Comparison of ENCODE assay signal across 11 cellular contexts in the genomic region with DNA sequence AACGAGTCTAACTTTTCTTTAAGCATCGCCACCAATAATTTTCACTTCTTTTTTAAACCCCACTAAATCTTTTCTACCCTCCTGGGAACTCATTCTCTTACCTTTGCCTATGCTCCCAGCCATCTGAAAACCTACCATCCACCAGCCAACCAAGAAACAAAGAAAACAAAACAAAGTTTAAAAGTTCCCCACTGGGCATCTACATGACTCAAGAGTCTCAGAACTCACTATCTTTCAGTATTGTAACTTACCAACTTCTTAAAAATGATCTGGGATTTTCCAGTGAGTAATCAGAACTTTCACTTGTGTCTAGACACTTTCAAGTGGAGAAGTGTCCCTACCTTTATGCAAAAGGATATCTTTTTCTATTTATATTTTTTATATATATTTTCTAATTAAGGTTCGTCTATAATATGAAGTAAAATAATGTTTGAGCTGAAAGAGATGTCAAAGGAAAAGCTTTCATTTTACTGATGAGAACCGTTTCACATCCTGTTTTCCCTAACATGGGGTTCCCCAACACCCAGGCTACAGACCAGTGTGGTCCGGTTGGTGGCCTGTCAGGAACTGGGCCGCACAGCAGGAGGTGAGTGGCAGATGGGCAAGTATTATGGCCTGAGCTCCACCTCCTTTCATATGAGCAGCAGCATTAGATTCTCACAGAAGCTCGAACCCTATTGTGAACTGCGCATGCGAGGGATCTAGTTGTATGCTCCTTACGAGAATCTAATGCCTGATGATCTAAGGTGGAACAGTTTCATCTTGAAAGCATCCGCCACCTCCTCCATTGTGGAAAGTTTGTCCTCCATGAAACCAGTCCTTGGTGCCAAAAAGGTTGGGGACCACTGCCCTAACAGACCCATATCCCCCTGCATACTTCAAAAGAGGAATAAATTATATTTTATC. TPM values are rescaled to one million over a fixed set of nuclear protein-coding genes. Genes with fewer than 3 reads are reported as not detected.
DNase-seq lines count a peak whose midpoint lies in the region; ATAC-seq, FAIRE-seq and TF ChIP-seq lines count a peak whose summit lies in the region.
"Had no signal": no experiment of that assay in that cellular context is flagged by ENCODE, and none has a peak within 500 bp of the region (broad histone marks: within the 10 kb centered on the region; RNA-seq: fewer than 3 reads in every experiment).

No MANE protein-coding gene starts in this region.

- H3K27me3 Mint-ChIP-seq in activated naive CD4-positive, alpha-beta T cell treated with anti-CD3 and anti-CD28 coated beads for 36 hours (ENCODE audit: low read depth): peaks cover 3% of the 10 kb centered on the region
- no peaks in the 10 kb centered on the region for H3K27me3 Mint-ChIP-seq in activated naive CD4-positive, alpha-beta T cell treated with anti-CD3 and anti-CD28 coated beads, Interleukin-2, amount 10 ng/mL, durations not matched to agents 7 days and 5 days

- H3K4me3 ChIP-seq in brain microvascular endothelial cell (ENCODE audit: low read depth, low read length): no peak overlapping the region
- H3K4me3 ChIP-seq: psoas muscle had no signal

- H3K27ac ChIP-seq in brain microvascular endothelial cell: no peak overlapping the region
- H3K27ac ChIP-seq: psoas muscle had no signal

- ATAC-seq in GM21786 (IDR thresholded peaks at IDR 0.05; ENCODE audit: unreplicated experiment): peak; percentile 93
- ATAC-seq in HG03520 (IDR thresholded peaks at IDR 0.05; ENCODE audit: unreplicated experiment): peak; percentile 90
- peak; percentile 89 for ATAC-seq in stimulated activated naive CD8-positive, alpha-beta T cell treated with anti-CD3 and anti-CD28 coated beads, Interleukin-15, Interleukin-2, amounts not matched to agents 100 U/mL and 50 U/mL, for 24 hours
- ATAC-seq: psoas muscle had no signal

- H3K36me3 ChIP-seq in brain microvascular endothelial cell (replicated peaks): no peaks in the 10 kb centered on the region

- in situ Hi-C loops in brain microvascular endothelial cell (cut with HindIII; ENCODE audit: low pct_ligation_motif_present, low sequenced_read_pairs): no loop called here

- peaks cover 25% of the 10 kb centered on the region for H3K4me1 Mint-ChIP-seq in activated naive CD4-positive, alpha-beta T cell treated with anti-CD3 and anti-CD28 coated beads for 36 hours (ENCODE audit: low read depth)
- peaks cover 10% of the 10 kb centered on the region for H3K4me1 Mint-ChIP-seq in activated naive CD4-positive, alpha-beta T cell treated with anti-CD3 and anti-CD28 coated beads, Interleukin-2, amount 10 ng/mL, durations not matched to agents 7 days and 5 days
- H3K4me1 Mint-ChIP-seq: central memory CD8-positive, alpha-beta T cell had no signal

- intact Hi-C loops in activated naive CD4-positive, alpha-beta T cell treated with anti-CD3 and anti-CD28 coated beads for 36 hours (cut with micrococcal nuclease): loop anchor here (1.0 to 10.0 kb wide), 5 partner anchors 10 to 717 kb away; a partner anchor contains a TSS

- TF ChIP-seq CTCF in brain microvascular endothelial cell (IDR thresholded peaks at IDR 0.05; ENCODE audit: low read depth, low read length, missing control alignments): no peak

- no peak overlapping the region for H3K4me3 Mint-ChIP-seq in activated naive CD4-positive, alpha-beta T cell treated with anti-CD3 and anti-CD28 coated beads for 36 hours
- no peak overlapping the region for H3K4me3 Mint-ChIP-seq in activated naive CD4-positive, alpha-beta T cell treated with anti-CD3 and anti-CD28 coated beads, Interleukin-2, amount 10 ng/mL, durations not matched to agents 7 days and 5 days
- H3K4me3 Mint-ChIP-seq: central memory CD8-positive, alpha-beta T cell; H9 had no signal

- no peaks in the 10 kb centered on the region for H3K36me3 Mint-ChIP-seq in activated naive CD4-positive, alpha-beta T cell treated with anti-CD3 and anti-CD28 coated beads for 36 hours (ENCODE audit: low read depth)
- H3K36me3 Mint-ChIP-seq in activated naive CD4-positive, alpha-beta T cell treated with anti-CD3 and anti-CD28 coated beads, Interleukin-2, amount 10 ng/mL, durations not matched to agents 7 days and 5 days: no peaks in the 10 kb centered on the region

- H3K27ac Mint-ChIP-seq in activated naive CD4-positive, alpha-beta T cell treated with anti-CD3 and anti-CD28 coated beads for 36 hours: peak overlapping the region; percentile 48
- no peak overlapping the region for H3K27ac Mint-ChIP-seq in activated naive CD4-positive, alpha-beta T cell treated with anti-CD3 and anti-CD28 coated beads, Interleukin-2, amount 10 ng/mL, durations not matched to agents 7 days and 5 days

- CTCF ChIA-PET in activated naive CD4-positive, alpha-beta T cell treated with anti-CD3 and anti-CD28 coated beads for 36 hours (lab: Charles Lee): no interaction called here
- CTCF ChIA-PET in activated naive CD4-positive, alpha-beta T cell treated with anti-CD3 and anti-CD28 coated beads, Interleukin-2, amount 10 ng/mL, durations not matched to agents 7 days and 5 days (lab: Charles Lee): no interaction called here

- H3K9me3 Mint-ChIP-seq in activated naive CD4-positive, alpha-beta T cell treated with anti-CD3 and anti-CD28 coated beads for 36 hours: no peaks in the 10 kb centered on the region
- no peaks in the 10 kb centered on the region for H3K9me3 Mint-ChIP-seq in activated naive CD4-positive, alpha-beta T cell treated with anti-CD3 and anti-CD28 coated beads, Interleukin-2, amount 10 ng/mL, durations not matched to agents 7 days and 5 days
- H3K9me3 Mint-ChIP-seq: central memory CD8-positive, alpha-beta T cell had no signal

- DNase-seq in activated naive CD4-positive, alpha-beta T cell treated with anti-CD3 and anti-CD28 coated beads for 36 hours: no peak
- no peak for DNase-seq in activated naive CD4-positive, alpha-beta T cell treated with anti-CD3 and anti-CD28 coated beads, Interleukin-2, amount 10 ng/mL, durations not matched to agents 7 days and 5 days
- peak; percentile 12 for DNase-seq in stimulated activated naive CD8-positive, alpha-beta T cell treated with anti-CD3 and anti-CD28 coated beads, Interleukin-15, Interleukin-2, amounts not matched to agents 100 U/mL and 50 U/mL, for 24 hours
- DNase-seq in GOT3 (lab: John Stamatoyannopoulos, UW) (no peak), brain microvascular endothelial cell (no peak), frontal cortex (ENCODE audit: low spot score in 2 of 2) (no peak)
- DNase-seq: H9, psoas muscle had no signal

- no peaks in the 10 kb centered on the region for H3K27me3 ChIP-seq in brain microvascular endothelial cell (replicated peaks)

- FAIRE-seq in frontal cortex (lab: Jason Lieb, UNC): no peak

RNA-seq across cellular contexts. Expression of a gene that starts 9.8 kb away (rescaled TPM):
- total RNA-seq in activated naive CD4-positive, alpha-beta T cell treated with anti-CD3 and anti-CD28 coated beads for 36 hours: 1 to 10 TPM; 1.1 to 1.3 TPM
- 12.2 TPM for total RNA-seq in frontal cortex

RNA-seq across cellular contexts. Expression of a gene that starts 44.5 kb away (rescaled TPM):
- 1 to 10 TPM; 1.4 to 1.6 TPM for total RNA-seq in activated naive CD4-positive, alpha-beta T cell treated with anti-CD3 and anti-CD28 coated beads for 36 hours
- 52.2 TPM for total RNA-seq in frontal cortex

Comparison
In these comparisons a context has a peak if more than half of its experiments do, and no peak if none do; other contexts are left out.
1. RNA of a gene that starts 44.5 kb away (total RNA-seq): 52.2 TPM in frontal cortex (single experiment); 1.4 to 1.6 TPM in activated naive CD4-positive, alpha-beta T cell treated with anti-CD3 and anti-CD28 coated beads for 36 hours; every median in the first group is over 10 times any median in the second.
2. Peak in every context shown above with its lines, with median percentiles within 50 percentile points of each other: ATAC-seq.